Comparison of ENCODE assay signal across 8 cellular contexts in genomic region chr1:25430073-25430665, GRCh38. TPM values are rescaled to one million over a fixed set of nuclear protein-coding genes. Genes with fewer than 3 reads are reported as not detected.
DNase-seq lines count a peak whose midpoint lies in the region; ATAC-seq, FAIRE-seq and TF ChIP-seq lines count a peak whose summit lies in the region.

No MANE protein-coding gene starts in this region.

- ATAC-seq in GM18909 (IDR thresholded peaks at IDR 0.05; ENCODE audit: poor library complexity, unreplicated experiment) (peak; percentile 75), HG03135 (IDR thresholded peaks at IDR 0.05; ENCODE audit: unreplicated experiment) (peak; percentile 70)

- no peaks in the 10 kb centered on the region for H3K27me3 ChIP-seq in bronchial epithelial cell (ENCODE audit: control insufficient read depth, insufficient read depth, low read length)

- TF ChIP-seq CTCF in WI38 (IDR thresholded peaks at IDR 0.05; ENCODE audit: low read depth, low read length) (no peak), bronchial epithelial cell (IDR thresholded peaks at IDR 0.05; ENCODE audit: insufficient read depth, low read length, severe bottlenecking) (no peak)

- peak overlapping the region; percentile 68 for H3K4me3 ChIP-seq in WI38 (ENCODE audit: low read depth, low read length)
- peak overlapping the region; percentile 67 for H3K4me3 ChIP-seq in bronchial epithelial cell (ENCODE audit: low read depth, low read length)

- DNase-seq in AG08395 (ENCODE audit: low spot score) (peak; percentile 91), NCI-H2196 (lab: John Stamatoyannopoulos, UW; ENCODE audit: unreplicated experiment) (peak; percentile 85), bronchial epithelial cell (ENCODE audit: low read depth) (no peak), islet precursor cell (peak; percentile 86)
- DNase-seq in stimulated activated CD4-positive, alpha-beta T cell treated with anti-CD3 and anti-CD28 coated beads, Interleukin-12 subunit alpha, Interleukin-12 subunit beta, amount 100 ng/mL, for 48 hours (ENCODE audit: low read depth in 2 of 3, low spot score in 1 of 3): peak; percentile 65 to 82 (median 74)

- H3K36me3 ChIP-seq in bronchial epithelial cell (ENCODE audit: control insufficient read depth, insufficient read depth, low read length): no peaks in the 10 kb centered on the region

- FAIRE-seq in bronchial epithelial cell (lab: Jason Lieb, UNC): no peak

RNA-seq across cellular contexts. Expression of gene MACO1, which starts 0.5 kb away (rescaled TPM):
- 11.9 and 17.4 TPM in 2 replicates for total RNA-seq in bronchial epithelial cell

RNA-seq across cellular contexts. Expression of gene RHCE, which starts 9.5 kb away (rescaled TPM):
- 2.0 and 3.7 TPM in 2 replicates for total RNA-seq in bronchial epithelial cell
